Comparison of ENCODE assay signal across 10 cellular contexts in the genomic region with DNA sequence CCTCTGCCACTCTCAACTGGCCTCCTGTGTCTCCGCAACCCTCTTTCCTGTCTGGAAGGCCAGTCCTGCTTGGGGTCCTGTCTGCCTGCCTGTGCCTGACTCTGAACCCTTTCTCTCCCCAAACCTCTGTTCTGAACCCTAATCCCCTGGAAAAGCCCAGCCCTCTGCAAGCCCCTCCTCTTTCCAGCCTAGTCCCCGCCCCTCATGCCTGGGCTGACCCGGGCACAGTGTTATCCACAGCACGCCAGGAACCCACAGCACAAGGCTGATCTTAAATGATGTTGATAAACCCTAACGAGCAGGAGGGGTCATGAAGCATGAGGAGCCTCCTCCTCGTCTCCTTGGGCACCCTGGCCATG. TPM values are rescaled to one million over a fixed set of nuclear protein-coding genes. Genes with fewer than 3 reads are reported as not detected.
DNase-seq lines count a peak whose midpoint lies in the region; ATAC-seq, FAIRE-seq and TF ChIP-seq lines count a peak whose summit lies in the region.
"Had no signal": no experiment of that assay in that cellular context is flagged by ENCODE, and none has a peak within 500 bp of the region (broad histone marks: within the 10 kb centered on the region; RNA-seq: fewer than 3 reads in every experiment).

IFITM10 (minus strand) TSS at position 115 of the 359 bp plus-strand sequence. CDS start 153 bp downstream, outside the sequence.

- intact Hi-C loops in naive thymus-derived CD4-positive, alpha-beta T cell (cut with micrococcal nuclease) = no loop called here

- H2AFZ ChIP-seq in H1 (ENCODE audit: low read length) = no peak within 1 kb of the TSS

- no peak within 1 kb of the TSS; the same call in 1 of the 2 replicates for H3K18ac ChIP-seq in H1 (ENCODE audit: extremely low read depth, low read length)

- H3K56ac ChIP-seq in H1 (replicated peaks; ENCODE audit: insufficient read length, low read depth, low read length) = no peak within 1 kb of the TSS

- TF ChIP-seq EP300 in H1 (IDR thresholded peaks at IDR 0.05; ENCODE audit: borderline replicate concordance in 1 of 2, low read depth in 2 of 2, low read length in 2 of 2) = no peak

- no peak for ATAC-seq in naive thymus-derived CD4-positive, alpha-beta T cell
- ATAC-seq in GM18505 (IDR thresholded peaks at IDR 0.05; ENCODE audit: unreplicated experiment) (no peak), GM21526 (IDR thresholded peaks at IDR 0.05; ENCODE audit: low FRiP score, unreplicated experiment) (no peak)

- H2BK15ac ChIP-seq in H1 (ENCODE audit: low read length) = no peak within 1 kb of the TSS

- H3K9ac ChIP-seq in H1 (replicated peaks in 1 of 4; ENCODE audit: extremely low read depth in 1 of 4, low read depth in 3 of 4, low read length in 3 of 4) = no peak within 1 kb of the TSS

- peak within 1 kb of the TSS in 1 of 4 experiments; percentile 65; a peak in 2 of 8 replicates for H3K4me3 ChIP-seq in H1 (ENCODE audit: extremely low read depth in 1 of 4, insufficient read depth in 2 of 4, low read depth in 3 of 4, low read length in 4 of 4)
- H3K4me3 ChIP-seq in naive thymus-derived CD4-positive, alpha-beta T cell (ENCODE audit: low read length) = no peak within 1 kb of the TSS

- DNase-seq in AG08395 (ENCODE audit: low spot score) (peak; percentile 65), RPMI7951 (ENCODE audit: low read depth) (peak; percentile 63), H1 (ENCODE audit: low read depth in 1 of 2, low spot score in 2 of 2) (peak in 1 of 2 experiments; percentile 71), SIG-M5 treated with dmso at 0.1 percent for 504 hours (lab: John Stamatoyannopoulos, UW; ENCODE audit: unreplicated experiment) (no peak), NCI-H226 (no peak)
- no peak for DNase-seq in naive thymus-derived CD4-positive, alpha-beta T cell
- DNase-seq: DMS 273 treated with DMSO at 0.1 percent for 48 hours, GOT3 had no signal

- WGBS in H1 (ENCODE audit: extremely low coverage in 1 of 2, insufficient coverage in 1 of 2, insufficient read length in 1 of 2, insufficient replicate concordance in 2 of 2, low coverage in 1 of 2, low lambda C conversion rate in 2 of 2, missing lambda C conversion rate in 1 of 2), 2 experiments = 72% methylated on average over 5 of the region's 6 CpGs; no CpG with 5 or more reads in 1 of the 2 experiments

- peaks cover 0 to 8% (median 0%) of the 10 kb centered on the region in 11 donors for H3K9me3 Mint-ChIP-seq in naive thymus-derived CD4-positive, alpha-beta T cell

- no peak within 1 kb of the TSS for H2BK5ac ChIP-seq in H1 (ENCODE audit: low read depth, low read length)

- H2BK120ac ChIP-seq in H1 (replicated peaks; ENCODE audit: low read depth, low read length) = no peak within 1 kb of the TSS

- peaks cover 0 to 5% of the 10 kb centered on the region in 2 experiments; a peak in 1 of 4 replicates for H3K9me3 ChIP-seq in H1 (ENCODE audit: insufficient read depth in 2 of 2, low read depth in 1 of 2, low read length in 1 of 2)
- H3K9me3 ChIP-seq in naive thymus-derived CD4-positive, alpha-beta T cell (ENCODE audit: control insufficient read depth in 2 of 3, low read length in 3 of 3) = no peaks in the 10 kb centered on the region

- H3K4me1 ChIP-seq in H1 (replicated peaks in 1 of 4; ENCODE audit: control insufficient read depth in 3 of 4, insufficient read depth in 4 of 4, low read length in 3 of 4) = peaks cover 0 to 12% (median 4%) of the 10 kb centered on the region in 4 experiments; a peak in 5 of 7 replicates
- peaks cover 0 to 31% of the 10 kb centered on the region in 2 donors for H3K4me1 ChIP-seq in naive thymus-derived CD4-positive, alpha-beta T cell (ENCODE audit: control insufficient read depth in 2 of 2, insufficient read depth in 2 of 2, low read length in 2 of 2)

- TF ChIP-seq RAD21 in H1 (IDR thresholded peaks at IDR 0.05 in 1 of 2, conservative IDR thresholded peaks at IDR 0.05 in 1 of 2; ENCODE audit: low read depth in 2 of 2, low read length in 2 of 2) = no peak

- H3K23ac ChIP-seq in H1 (ENCODE audit: insufficient read length) = no peak within 1 kb of the TSS

- peak within 1 kb of the TSS in 1 of 9 donors; percentile 79 for H3K27ac Mint-ChIP-seq in naive thymus-derived CD4-positive, alpha-beta T cell

- CTCF ChIA-PET in H1 (lab: Charles Lee; ENCODE audit: partially characterized antibody) = interaction anchor here (1.3 to 3.2 kb wide), 4 partner anchors 16 to 111 kb away, joined by 3 to 15 read pairs (median 5); no protein-coding TSS in a partner anchor
- CTCF ChIA-PET in naive thymus-derived CD4-positive, alpha-beta T cell (lab: Charles Lee) = no interaction called here

- H2BK20ac ChIP-seq in H1 (ENCODE audit: low read length) = no peak within 1 kb of the TSS

- peak within 1 kb of the TSS; percentile 58 to 84; a peak in 3 of 4 replicates for H3K4me2 ChIP-seq in H1 (ENCODE audit: insufficient read depth in 1 of 2, low read depth in 2 of 2, low read length in 2 of 2)

- H4K5ac ChIP-seq in H1 (ENCODE audit: insufficient read length, low read depth, low read length) = no peak within 1 kb of the TSS

- no peak within 1 kb of the TSS for H2AK5ac ChIP-seq in H1 (ENCODE audit: low read depth, low read length)

- peak within 1 kb of the TSS in 9 of 10 donors; percentile 37 to 78 (median 59) for H3K4me3 Mint-ChIP-seq in naive thymus-derived CD4-positive, alpha-beta T cell

- TF ChIP-seq CTCF in H1 (IDR thresholded peaks at IDR 0.05; ENCODE audit: control extremely low read depth in 1 of 3, insufficient read depth in 1 of 3, low read depth in 1 of 3, low read length in 3 of 3) = no peak

- H4K8ac ChIP-seq in H1 (ENCODE audit: extremely low read depth, insufficient read depth, low read length) = peak within 1 kb of the TSS; percentile 53; the same call in 1 of the 2 replicates

- no peak for FAIRE-seq in H1 (lab: Jason Lieb, UNC)

- no peak within 1 kb of the TSS for H3K4ac ChIP-seq in H1 (replicated peaks; ENCODE audit: insufficient read length, low read depth, low read length)

- no peaks in the 10 kb centered on the region for H3K79me1 ChIP-seq in H1 (ENCODE audit: low read depth, low read length)

- H3K36me3 ChIP-seq in H1 (ENCODE audit: control insufficient read depth in 2 of 4, insufficient read depth in 4 of 4, low read length in 3 of 4) = peaks cover 0 to 12% (median 3%) of the 10 kb centered on the region in 4 experiments; a peak in 4 of 8 replicates
- H3K36me3 ChIP-seq in naive thymus-derived CD4-positive, alpha-beta T cell (ENCODE audit: control insufficient read depth in 2 of 3, insufficient read depth in 3 of 3, low read length in 3 of 3) = peaks cover 0 to 30% (median 0%) of the 10 kb centered on the region in 3 experiments

- no peak within 1 kb of the TSS for H2BK12ac ChIP-seq in H1 (ENCODE audit: low read depth, low read length)

- TF ChIP-seq POLR2A in H1 (IDR thresholded peaks at IDR 0.05; ENCODE audit: control extremely low read depth in 1 of 2, low read depth in 2 of 2, low read length in 2 of 2) (no peak), GM18505 (IDR thresholded peaks at IDR 0.05; ENCODE audit: borderline replicate concordance, extremely low read depth, insufficient read depth, insufficient read length) (no peak)

- H3K79me2 ChIP-seq in H1 (ENCODE audit: control insufficient read depth in 1 of 2, insufficient read depth in 2 of 2, low read length in 2 of 2) = no peaks in the 10 kb centered on the region

- POLR2A ChIA-PET in H1 (lab: Charles Lee; ENCODE audit: partially characterized antibody) = interaction anchor here (2.3 kb wide), 1 partner anchor 14 kb away, joined by 6 read pairs; the partner anchor contains the start of gene CTSD
- POLR2A ChIA-PET in naive thymus-derived CD4-positive, alpha-beta T cell (lab: Charles Lee) = no interaction called here

- H3K14ac ChIP-seq in H1 (ENCODE audit: insufficient read length) = no peak within 1 kb of the TSS

- H4K91ac ChIP-seq in H1 (replicated peaks; ENCODE audit: insufficient read length, low read length) = no peak within 1 kb of the TSS

- H3K27ac ChIP-seq in H1 (ENCODE audit: low read depth, low read length) = no peak within 1 kb of the TSS
- no peak within 1 kb of the TSS for H3K27ac ChIP-seq in naive thymus-derived CD4-positive, alpha-beta T cell (ENCODE audit: low read depth, low read length)

- peaks cover 7 to 14% of the 10 kb centered on the region in 2 experiments for H4K20me1 ChIP-seq in H1 (replicated peaks in 1 of 2; ENCODE audit: control insufficient read depth in 1 of 2, insufficient read depth in 2 of 2, low read length in 2 of 2)

- H3K36me3 Mint-ChIP-seq in naive thymus-derived CD4-positive, alpha-beta T cell = peaks cover 0 to 12% (median 1%) of the 10 kb centered on the region in 5 donors

- H3K27me3 Mint-ChIP-seq in naive thymus-derived CD4-positive, alpha-beta T cell = peaks cover 13 to 19% (median 13%) of the 10 kb centered on the region in 5 donors

- peaks cover 16 to 38% (median 28%) of the 10 kb centered on the region in 7 donors for H3K4me1 Mint-ChIP-seq in naive thymus-derived CD4-positive, alpha-beta T cell

- H3K27me3 ChIP-seq in H1 (replicated peaks in 1 of 4; ENCODE audit: control insufficient read depth in 3 of 4, extremely low read depth in 1 of 4, insufficient read depth in 3 of 4, low read length in 3 of 4) = peaks cover 12 to 32% (median 27%) of the 10 kb centered on the region in 4 experiments; a peak in 6 of 7 replicates
- no peaks in the 10 kb centered on the region for H3K27me3 ChIP-seq in naive thymus-derived CD4-positive, alpha-beta T cell (ENCODE audit: control insufficient read depth in 2 of 2, insufficient read depth in 2 of 2, low read length in 2 of 2)

- H3K23me2 ChIP-seq in H1 (ENCODE audit: low read depth, low read length) = peaks cover 9% of the 10 kb centered on the region

TF ChIP-seq in H1, 55 proteins besides CTCF, POLR2A, EP300 and RAD21 (continues in another document):
- TF ChIP-seq ATF3 (IDR thresholded peaks at IDR 0.05; ENCODE audit: insufficient read depth, low read depth, low read length) (no peak), HDAC2 (IDR thresholded peaks at IDR 0.05; ENCODE audit: borderline replicate concordance in 1 of 2, low read depth in 2 of 2, low read length in 2 of 2) (no peak)

RNA-seq across cellular contexts. Expression of gene IFITM10, which starts in this region (rescaled TPM):
- total RNA-seq in RPMI7951 (2014; rRNA removed; shearing (Covaris generic)) = 4.3 and 6.6 TPM in 2 replicates
- 0.22 and 0.23 TPM in 2 replicates for total RNA-seq in H1 (2021; fragmentation: NEBNext Ultra II Directional; extraction: Animal tissue kit (Norgen Biotek cat#: 25700))
- 0.08 and 0.14 TPM in 2 replicates for polyA plus RNA-seq in H1 (2011; rRNA removed)
- polyA plus RNA-seq in H1 (2011; cell fraction: cytosol; rRNA removed) = 0.06 TPM
- 0.19 TPM for polyA plus RNA-seq in H1 (2011; cell fraction: nucleus; rRNA removed)
- 0.16 to 0.25 TPM (median 0.19 TPM) in 4 replicates for polyA plus RNA-seq in H1 (2012, experiment 1 of 2)
- not detected for polyA plus RNA-seq in H1 (2012, experiment 2 of 2)
- 0.10 TPM for polyA plus RNA-seq in H1 (2013, experiment 1 of 2)
- 0.06 TPM for polyA plus RNA-seq in H1 (2013, experiment 2 of 2)
- polyA minus RNA-seq in H1 (2011; rRNA and poly(A)+ RNA removed) = 0.16 TPM in 1 of 2 replicates, not detected in the other
- polyA minus RNA-seq in H1 (2011; cell fraction: cytosol; rRNA and poly(A)+ RNA removed) = not detected
- not detected for polyA minus RNA-seq in H1 (2011; cell fraction: nucleus; rRNA and poly(A)+ RNA removed)
- total RNA-seq in naive thymus-derived CD4-positive, alpha-beta T cell = 10 to 100 TPM in 1 of 5 experiments, 1 to 10 TPM in 4; 1.4 to 16.0 (median 2.1) TPM
- not detected for polyA plus RNA-seq in naive thymus-derived CD4-positive, alpha-beta T cell

Comparison
In these comparisons a context has a peak if more than half of its experiments do, and no peak if none do; other contexts are left out.
1. DNase-seq: peak in AG08395 (single experiment) and RPMI7951 (single experiment); none in naive thymus-derived CD4-positive, alpha-beta T cell (0 of 9), SIG-M5 treated with dmso at 0.1 percent for 504 hours (single experiment) and NCI-H226 (single experiment).